In the genomic region with DNA sequence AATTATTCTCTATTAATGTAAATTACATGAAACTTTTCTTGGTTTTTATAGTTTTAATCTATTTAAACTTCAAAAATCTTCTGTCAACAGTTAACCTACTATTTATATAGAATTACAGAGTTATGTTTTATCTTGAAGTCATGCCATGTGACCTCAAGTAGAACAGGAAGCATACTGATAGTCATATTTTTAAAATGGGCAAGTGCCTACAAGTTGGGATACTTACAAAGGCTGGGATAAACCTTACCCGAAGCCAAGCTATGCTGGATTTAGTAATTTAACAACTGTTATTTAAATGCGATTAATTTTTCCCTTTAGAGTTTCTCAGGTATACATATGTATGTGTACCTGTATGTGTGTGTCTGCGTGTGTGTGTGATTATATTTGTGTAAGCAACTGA, we compare ENCODE assay signal across 17 cellular contexts.
A peak's percentile ranks its signal among the peaks of the same experiment; 100 is the strongest.
DNase-seq lines count a peak whose midpoint lies in the region; ATAC-seq, FAIRE-seq and TF ChIP-seq lines count a peak whose summit lies in the region.
"Had no signal": no experiment of that assay in that cellular context is flagged by ENCODE, and none has a peak within 500 bp of the region (broad histone marks: within the 10 kb centered on the region; RNA-seq: fewer than 3 reads in every experiment).

No MANE protein-coding gene starts in this region.

- no peaks in the 10 kb centered on the region for H4K20me1 ChIP-seq in keratinocyte (ENCODE audit: control insufficient read depth, extremely low read depth, insufficient read depth, low read length)

- H3K27ac ChIP-seq in RWPE2 (ENCODE audit: poor library complexity, severe bottlenecking), result no peak overlapping the region
- H3K27ac ChIP-seq in keratinocyte (ENCODE audit: control insufficient read depth, insufficient read depth, low read length), result no peak overlapping the region
- H3K27ac ChIP-seq: C4-2B had no signal

- H3K9me1 ChIP-seq in keratinocyte (ENCODE audit: control insufficient read depth, extremely low read depth, insufficient read depth, low read length), result no peaks in the 10 kb centered on the region

- no peaks in the 10 kb centered on the region for H3K79me2 ChIP-seq in keratinocyte (ENCODE audit: control insufficient read depth, insufficient read depth, low read length)

- no peaks in the 10 kb centered on the region for H3K36me3 ChIP-seq in RWPE2 (ENCODE audit: low read depth)
- H3K36me3 ChIP-seq in keratinocyte (ENCODE audit: control insufficient read depth in 2 of 2, extremely low read depth in 1 of 2, insufficient read depth in 2 of 2, low read length in 2 of 2), result no peaks in the 10 kb centered on the region

- no peaks in the 10 kb centered on the region for H3K9me3 ChIP-seq in RWPE2 (ENCODE audit: severe bottlenecking)
- H3K9me3 ChIP-seq in keratinocyte (ENCODE audit: control insufficient read depth, low read depth, low read length), result no peaks in the 10 kb centered on the region
- H3K9me3 ChIP-seq: Caco-2 had no signal

- H2AFZ ChIP-seq in keratinocyte (ENCODE audit: control insufficient read depth, low read length), result peak overlapping the region; percentile 2

- H3K4me2 ChIP-seq in keratinocyte (ENCODE audit: control insufficient read depth, extremely low read depth, insufficient read depth, low read depth, low read length), result peak overlapping the region; percentile 53

- DNase-seq in HPDE6-E6E7 (ENCODE audit: extremely low spot score), result peak; percentile 13
- DNase-seq in RWPE2 (ENCODE audit: low spot score), result no peak
- peak; percentile 71 for DNase-seq in epithelial cell of esophagus (ENCODE audit: low read depth)
- peak; percentile 19 for DNase-seq in keratinocyte (ENCODE audit: low read depth, low spot score)
- no peak for DNase-seq in NCI-H1092 (lab: John Stamatoyannopoulos, UW)
- DNase-seq in effector CD8-positive, alpha-beta T cell (lab: John Stamatoyannopoulos, UW), result no peak
- DNase-seq in GOT3 (lab: John Stamatoyannopoulos, UW), result no peak
- DNase-seq: CD4-positive, alpha-beta T cell; GDM1; H9 had no signal

- no peak overlapping the region for H3K4me3 ChIP-seq in RWPE2 (ENCODE audit: severe bottlenecking)
- H3K4me3 ChIP-seq in epithelial cell of esophagus (ENCODE audit: low read length), result no peak overlapping the region
- no peak overlapping the region for H3K4me3 ChIP-seq in keratinocyte (ENCODE audit: control insufficient read depth in 2 of 3, extremely low read depth in 1 of 3, insufficient read depth in 2 of 3, low read depth in 1 of 3, low read length in 3 of 3)

- no peak overlapping the region for H3K9ac ChIP-seq in keratinocyte (ENCODE audit: control insufficient read depth, extremely low read depth, insufficient read depth, low read length)

- ATAC-seq in RWPE2 (ENCODE audit: low read depth) (peak; percentile 59; the same call in 2 of the 3 replicates), HG03108 (IDR thresholded peaks at IDR 0.05; ENCODE audit: unreplicated experiment) (no peak)

- TF ChIP-seq CTCF in RWPE2 (IDR thresholded peaks at IDR 0.05; ENCODE audit: poor library complexity, severe bottlenecking) (no peak), epithelial cell of esophagus (IDR thresholded peaks at IDR 0.05; ENCODE audit: insufficient read depth, low read depth, low read length, missing control alignments) (no peak), keratinocyte (optimal IDR thresholded peaks at IDR 0.05 in 1 of 3, IDR thresholded peaks at IDR 0.05 in 1 of 3, conservative IDR thresholded peaks at IDR 0.05 in 1 of 3; ENCODE audit: extremely low read depth in 1 of 3, insufficient read depth in 2 of 3, low read length in 3 of 3) (no peak)

- H3K4me1 ChIP-seq in RWPE2 (ENCODE audit: insufficient read depth, poor library complexity, severe bottlenecking) (peaks cover 10% of the 10 kb centered on the region), keratinocyte (ENCODE audit: control insufficient read depth, extremely low read depth, insufficient read depth, low read length) (peaks cover 12% of the 10 kb centered on the region)
- H3K4me1 ChIP-seq: Caco-2 had no signal

- H3K27me3 ChIP-seq in RWPE2 (ENCODE audit: insufficient read depth, poor library complexity, severe bottlenecking) (no peaks in the 10 kb centered on the region), keratinocyte (ENCODE audit: control insufficient read depth, extremely low read depth, insufficient read depth, low read length) (no peaks in the 10 kb centered on the region)

- FAIRE-seq in keratinocyte (lab: Jason Lieb, UNC), result no peak
- FAIRE-seq: D721Med, GM12892, GM18507, H1 had no signal

- dilution Hi-C loops in keratinocyte (cut with MboI; ENCODE audit: extremely low pct_ligation_motif_present, low sequenced_read_pairs), result no loop called here

Comparison
In these comparisons a context has a peak if more than half of its experiments do, and no peak if none do; other contexts are left out.
1. DNase-seq: peak in HPDE6-E6E7 (single experiment), epithelial cell of esophagus (single experiment) and keratinocyte (single experiment); none in RWPE2 (single experiment), NCI-H1092 (single experiment), effector CD8-positive, alpha-beta T cell (single experiment) and GOT3 (single experiment).